ENCODE assay signal across 9 cellular contexts in the genomic region with DNA sequence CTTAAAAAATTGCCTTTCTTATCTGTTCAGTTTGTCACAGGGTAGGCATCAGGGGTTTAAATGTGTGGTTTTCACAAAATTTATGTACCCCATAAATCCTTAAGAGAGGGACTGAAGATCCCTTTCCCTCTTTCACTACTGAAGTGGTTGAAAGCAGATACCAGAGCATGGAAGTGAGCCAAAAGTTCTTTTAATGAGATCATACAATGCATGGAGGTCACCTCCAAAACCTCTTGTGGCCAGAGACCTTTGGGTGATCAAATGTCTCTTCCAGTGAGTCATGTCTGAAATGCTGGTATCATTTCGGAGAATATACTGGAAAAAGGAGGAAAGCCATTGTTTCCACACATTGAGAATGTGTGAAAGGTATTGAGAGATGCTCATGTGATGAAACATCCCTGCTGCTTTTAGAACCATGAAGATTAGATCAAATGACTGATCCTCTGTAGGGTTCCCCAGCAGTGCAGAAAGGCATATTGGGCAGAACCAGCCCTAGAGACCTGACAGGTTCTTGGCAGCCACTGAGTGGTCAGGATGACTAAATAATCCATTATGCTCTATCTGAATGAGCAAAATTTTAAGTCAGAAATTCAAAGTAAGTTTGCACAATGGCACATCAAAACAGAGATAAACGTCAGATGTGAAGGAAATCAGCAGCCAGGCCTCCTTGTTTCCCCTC.
A peak's percentile ranks its signal among the peaks of the same experiment; 100 is the strongest.
DNase-seq lines count a peak whose midpoint lies in the region; ATAC-seq, FAIRE-seq and TF ChIP-seq lines count a peak whose summit lies in the region.
"Had no signal": no experiment of that assay in that cellular context is flagged by ENCODE, and none has a peak within 500 bp of the region (broad histone marks: within the 10 kb centered on the region; RNA-seq: fewer than 3 reads in every experiment).

No MANE protein-coding gene starts in this region.

- TF ChIP-seq CTCF in astrocyte (IDR thresholded peaks at IDR 0.05; ENCODE audit: insufficient read depth, low read depth, low read length) = no peak

- no peaks in the 10 kb centered on the region for H3K79me2 ChIP-seq in astrocyte (ENCODE audit: insufficient read depth, low read length)

- peak overlapping the region; percentile 93 for H3K27ac Mint-ChIP-seq in astrocyte (ENCODE audit: unreplicated experiment)
- no peak overlapping the region for H3K27ac Mint-ChIP-seq in activated naive CD4-positive, alpha-beta T cell treated with anti-CD3 and anti-CD28 coated beads for 36 hours

- FAIRE-seq in astrocyte (lab: Jason Lieb, UNC) = peak; percentile 95

- peaks cover 13% of the 10 kb centered on the region for H3K36me3 Mint-ChIP-seq in astrocyte (ENCODE audit: low read depth, unreplicated experiment)
- H3K36me3 Mint-ChIP-seq in activated naive CD4-positive, alpha-beta T cell treated with anti-CD3 and anti-CD28 coated beads for 36 hours (ENCODE audit: low read depth) = peaks cover 14% of the 10 kb centered on the region

- no peaks in the 10 kb centered on the region for H3K27me3 Mint-ChIP-seq in astrocyte (ENCODE audit: low read depth, unreplicated experiment)
- no peaks in the 10 kb centered on the region for H3K27me3 Mint-ChIP-seq in activated naive CD4-positive, alpha-beta T cell treated with anti-CD3 and anti-CD28 coated beads for 36 hours (ENCODE audit: low read depth)

- DNase-seq in DMS53 (lab: John Stamatoyannopoulos, UW) = peak; percentile 49
- DNase-seq in DMS53 treated with DMSO at 0.1 percent for 48 hours (lab: John Stamatoyannopoulos, UW; ENCODE audit: unreplicated experiment) = no peak
- peak; percentile 76 for DNase-seq in NCI-H1092 treated with DMSO at 0.1 percent for 48 hours (lab: John Stamatoyannopoulos, UW)
- peak; percentile 99 for DNase-seq in astrocyte (ENCODE audit: low read depth)
- peak; percentile 93 for DNase-seq in non-pigmented ciliary epithelial cell (ENCODE audit: low read depth)
- no peak for DNase-seq in NCI-H1105 (lab: John Stamatoyannopoulos, UW)
- no peak for DNase-seq in activated naive CD4-positive, alpha-beta T cell treated with anti-CD3 and anti-CD28 coated beads for 36 hours

- H2AFZ ChIP-seq in astrocyte (ENCODE audit: low read depth, low read length) = no peak overlapping the region

- H3K27ac ChIP-seq in astrocyte (ENCODE audit: low read depth, low read length) = peak overlapping the region; percentile 69
- H3K27ac ChIP-seq: 22Rv1 had no signal

- peak overlapping the region; percentile 39 for H3K9ac ChIP-seq in astrocyte (ENCODE audit: low read length)

- no peaks in the 10 kb centered on the region for H4K20me1 ChIP-seq in astrocyte (ENCODE audit: insufficient read depth, low read length)

- H3K4me2 ChIP-seq in astrocyte (ENCODE audit: low read length) = peak overlapping the region; percentile 39

- no peak for ATAC-seq in HG03025 (IDR thresholded peaks at IDR 0.05; ENCODE audit: low FRiP score, unreplicated experiment)

- H3K4me1 ChIP-seq in astrocyte (ENCODE audit: insufficient read depth, low read length) = peaks cover 27% of the 10 kb centered on the region

- H3K4me3 Mint-ChIP-seq in astrocyte (ENCODE audit: unreplicated experiment) = peak overlapping the region; percentile 40
- no peak overlapping the region for H3K4me3 Mint-ChIP-seq in activated naive CD4-positive, alpha-beta T cell treated with anti-CD3 and anti-CD28 coated beads for 36 hours

- H3K36me3 ChIP-seq in astrocyte (ENCODE audit: insufficient read depth, low read length) = no peaks in the 10 kb centered on the region

- H3K9me3 ChIP-seq in astrocyte (ENCODE audit: insufficient read depth, low read depth, low read length) = no peaks in the 10 kb centered on the region

- no peaks in the 10 kb centered on the region for H3K9me3 Mint-ChIP-seq in astrocyte (ENCODE audit: unreplicated experiment)
- H3K9me3 Mint-ChIP-seq in activated naive CD4-positive, alpha-beta T cell treated with anti-CD3 and anti-CD28 coated beads for 36 hours = no peaks in the 10 kb centered on the region

- no peak overlapping the region for H3K4me3 ChIP-seq in astrocyte (ENCODE audit: insufficient read depth, low read depth, low read length)

- CTCF ChIA-PET in activated naive CD4-positive, alpha-beta T cell treated with anti-CD3 and anti-CD28 coated beads for 36 hours (lab: Charles Lee) = interaction anchor here (1.1 kb wide), 1 partner anchor 10 kb away, joined by 3 read pairs; no protein-coding TSS in a partner anchor

- no peaks in the 10 kb centered on the region for H3K27me3 ChIP-seq in astrocyte (ENCODE audit: insufficient read depth, low read length)

- intact Hi-C loops in activated naive CD4-positive, alpha-beta T cell treated with anti-CD3 and anti-CD28 coated beads for 36 hours (cut with micrococcal nuclease) = no loop called here

- peaks cover 46% of the 10 kb centered on the region for H3K4me1 Mint-ChIP-seq in astrocyte (ENCODE audit: low read depth, unreplicated experiment)
- peaks cover 33% of the 10 kb centered on the region for H3K4me1 Mint-ChIP-seq in activated naive CD4-positive, alpha-beta T cell treated with anti-CD3 and anti-CD28 coated beads for 36 hours (ENCODE audit: low read depth)

Comparison
In these comparisons a context has a peak if more than half of its experiments do, and no peak if none do; other contexts are left out.
1. DNase-seq: peak in DMS53 (single experiment), NCI-H1092 treated with DMSO at 0.1 percent for 48 hours (single experiment), astrocyte (single experiment) and non-pigmented ciliary epithelial cell (single experiment); none in DMS53 treated with DMSO at 0.1 percent for 48 hours (single experiment), NCI-H1105 (single experiment) and activated naive CD4-positive, alpha-beta T cell treated with anti-CD3 and anti-CD28 coated beads for 36 hours (single experiment).